Comparison of ENCODE assay signal across 8 cellular contexts in genomic region chr18:37476182-37476581, GRCh38.
A peak's percentile ranks its signal among the peaks of the same experiment; 100 is the strongest.
DNase-seq lines count a peak whose midpoint lies in the region; ATAC-seq, FAIRE-seq and TF ChIP-seq lines count a peak whose summit lies in the region.

No MANE protein-coding gene starts in this region.

- no peak overlapping the region for H3K14ac ChIP-seq in mesenchymal stem cell (ENCODE audit: low read length in 2 of 2)

- H3K36me3 ChIP-seq in DND-41 (ENCODE audit: insufficient read depth, low read length) (no peaks in the 10 kb centered on the region), adipocyte (ENCODE audit: control insufficient read depth, insufficient read depth, low read length, severe bottlenecking) (no peaks in the 10 kb centered on the region), mesenchymal stem cell (ENCODE audit: control insufficient read depth in 1 of 2, insufficient read depth in 2 of 2, low read depth in 1 of 2, low read length in 2 of 2) (no peaks in the 10 kb centered on the region)

- H3K9ac ChIP-seq in DND-41 (ENCODE audit: low read depth, low read length) (no peak overlapping the region), adipocyte (ENCODE audit: low read length) (no peak overlapping the region), mesenchymal stem cell (ENCODE audit: low read length) (no peak overlapping the region)

- H2BK15ac ChIP-seq in mesenchymal stem cell (ENCODE audit: low read depth, poor library complexity, severe bottlenecking): no peak overlapping the region

- H3K27me3 ChIP-seq in DND-41 (ENCODE audit: insufficient read depth, low read length, poor library complexity) (no peaks in the 10 kb centered on the region), adipocyte (replicated peaks; ENCODE audit: control insufficient read depth, insufficient read depth, low read length) (peaks cover 46% of the 10 kb centered on the region), mesenchymal stem cell (ENCODE audit: control insufficient read depth in 1 of 2, insufficient read depth in 1 of 2, low read length in 2 of 2) (peaks cover 25 to 85% of the 10 kb centered on the region in 2 experiments)

- no peak overlapping the region for H3K4me3 ChIP-seq in DND-41 (ENCODE audit: low read depth in 1 of 2, low read length in 2 of 2)
- no peak overlapping the region for H3K4me3 ChIP-seq in adipocyte (ENCODE audit: low read length)
- no peak overlapping the region for H3K4me3 ChIP-seq in mesenchymal stem cell (ENCODE audit: insufficient read depth in 1 of 2, low read depth in 1 of 2, low read length in 2 of 2)

- 35% methylated on average over 6 of the region's 6 CpGs for WGBS in mesenchymal stem cell

- H3K4ac ChIP-seq in mesenchymal stem cell (ENCODE audit: low read depth in 1 of 2, low read length in 2 of 2): no peak overlapping the region

- H2AFZ ChIP-seq in DND-41 (ENCODE audit: low read depth, low read length) (no peak overlapping the region), mesenchymal stem cell (ENCODE audit: low read depth, low read length) (no peak overlapping the region)

- no peak overlapping the region for H2AK5ac ChIP-seq in mesenchymal stem cell (ENCODE audit: low read length, severe bottlenecking)

- DNase-seq in DND-41: peak; percentile 56
- peak; percentile 13 for DNase-seq in LHCN-M2 (ENCODE audit: low read depth)
- DNase-seq in adipocyte (ENCODE audit: low read depth): peak; percentile 53
- peak; percentile 31 for DNase-seq in mesenchymal stem cell
- DNase-seq in RCC 7860 (ENCODE audit: low spot score): no peak

- H3K23ac ChIP-seq in mesenchymal stem cell (ENCODE audit: low read length in 2 of 2): no peak overlapping the region

- H2BK120ac ChIP-seq in mesenchymal stem cell (ENCODE audit: low read depth, low read length): no peak overlapping the region

- H3K9me3 ChIP-seq in DND-41 (ENCODE audit: insufficient read depth, low read length, severe bottlenecking) (no peaks in the 10 kb centered on the region), adipocyte (ENCODE audit: control insufficient read depth, low read length) (no peaks in the 10 kb centered on the region), mesenchymal stem cell (ENCODE audit: control insufficient read depth, low read length) (no peaks in the 10 kb centered on the region)

- no peaks in the 10 kb centered on the region for H3K79me1 ChIP-seq in mesenchymal stem cell (replicated peaks; ENCODE audit: low read length, poor library complexity, severe bottlenecking)

- no peaks in the 10 kb centered on the region for H4K20me1 ChIP-seq in DND-41 (ENCODE audit: insufficient read depth, low read length)

- no peaks in the 10 kb centered on the region for H3K79me2 ChIP-seq in DND-41 (ENCODE audit: insufficient read depth, low read length)

- H2BK5ac ChIP-seq in mesenchymal stem cell (ENCODE audit: low read depth, low read length, poor library complexity, severe bottlenecking): no peak overlapping the region

- no peak overlapping the region for H2BK12ac ChIP-seq in mesenchymal stem cell (ENCODE audit: low read length in 2 of 2)

- H3K27ac ChIP-seq in 22Rv1: no peak overlapping the region
- H3K27ac ChIP-seq in DND-41 (ENCODE audit: low read length): no peak overlapping the region
- no peak overlapping the region for H3K27ac ChIP-seq in mesenchymal stem cell (ENCODE audit: low read length, poor library complexity, severe bottlenecking)

- H4K8ac ChIP-seq in mesenchymal stem cell (ENCODE audit: low read length): no peak overlapping the region

- H4K91ac ChIP-seq in mesenchymal stem cell (ENCODE audit: low read length): no peak overlapping the region

- H3K4me2 ChIP-seq in DND-41 (ENCODE audit: insufficient read depth, low read length) (no peak overlapping the region), mesenchymal stem cell (ENCODE audit: low read length, poor library complexity, severe bottlenecking) (no peak overlapping the region)

- H3K4me1 ChIP-seq in DND-41 (ENCODE audit: insufficient read depth, low read length): no peaks in the 10 kb centered on the region
- no peaks in the 10 kb centered on the region for H3K4me1 ChIP-seq in adipocyte (ENCODE audit: control insufficient read depth, insufficient read depth, low read length)
- no peaks in the 10 kb centered on the region for H3K4me1 ChIP-seq in mesenchymal stem cell (ENCODE audit: control insufficient read depth, insufficient read depth, low read depth, low read length)

- FAIRE-seq in RCC 7860 (lab: Jason Lieb, UNC): no peak

- peak; percentile 84 for ATAC-seq in DND-41 (ENCODE audit: insufficient read depth, low read depth)
- ATAC-seq in GM19023 (IDR thresholded peaks at IDR 0.05; ENCODE audit: unreplicated experiment): no peak
- no peak for ATAC-seq in GM18873 (IDR thresholded peaks at IDR 0.05; ENCODE audit: low FRiP score, unreplicated experiment)

- TF ChIP-seq CTCF in 22Rv1 (IDR thresholded peaks at IDR 0.05): peak; percentile 83
- TF ChIP-seq CTCF in DND-41 (IDR thresholded peaks at IDR 0.05; ENCODE audit: borderline replicate concordance, extremely low read depth, low read length, poor library complexity, severe bottlenecking): peak; percentile 68

- H3K18ac ChIP-seq in mesenchymal stem cell (ENCODE audit: low read depth in 1 of 2, low read length in 2 of 2): no peak overlapping the region
